In genomic region chr6:133951227-133951626, GRCh38 we compare ENCODE assay signal across 8 cellular contexts. TPM values are rescaled to one million over a fixed set of nuclear protein-coding genes. Genes with fewer than 3 reads are reported as not detected.
DNase-seq lines count a peak whose midpoint lies in the region; TF ChIP-seq lines count a peak whose summit lies in the region.

No MANE protein-coding gene starts in this region.

- no peaks in the 10 kb centered on the region; the same call in 1 of the 2 replicates for H3K36me3 ChIP-seq in WERI-Rb-1
- H3K36me3 ChIP-seq in H7 (replicated peaks; ENCODE audit: control insufficient read depth, insufficient read depth, low read length), result no peaks in the 10 kb centered on the region
- no peaks in the 10 kb centered on the region for H3K36me3 ChIP-seq in thyroid gland

- H3K27me3 ChIP-seq in WERI-Rb-1 (ENCODE audit: insufficient read depth, low read depth, severe bottlenecking) (no peaks in the 10 kb centered on the region), H7 (ENCODE audit: control insufficient read depth, insufficient read depth, low read length) (peaks cover 2% of the 10 kb centered on the region; the same call in 1 of the 2 replicates), thyroid gland (no peaks in the 10 kb centered on the region)

- no peak for DNase-seq in GM12865 (ENCODE audit: low read depth)
- DNase-seq in WERI-Rb-1, result no peak
- no peak for DNase-seq in foreskin fibroblast
- no peak for DNase-seq in skeletal muscle cell (ENCODE audit: low read depth)
- DNase-seq in H7, result no peak
- DNase-seq in thyroid gland, result no peak
- DNase-seq in SW480 (ENCODE audit: low spot score), result no peak
- DNase-seq in C1 segment of cervical spinal cord (lab: John Stamatoyannopoulos, UW), result no peak

- TF ChIP-seq CTCF in GM12865 (IDR thresholded peaks at IDR 0.05; ENCODE audit: insufficient read depth, low read depth, low read length, missing control alignments), result no peak
- no peak for TF ChIP-seq CTCF in WERI-Rb-1 (IDR thresholded peaks at IDR 0.05; ENCODE audit: low read depth, low read length)
- no peak for TF ChIP-seq CTCF in foreskin fibroblast (IDR thresholded peaks at IDR 0.05; ENCODE audit: low read depth, low read length)
- TF ChIP-seq CTCF in thyroid gland (IDR thresholded peaks at IDR 0.05), result no peak

- WGBS in thyroid gland, 2 donors, result 61 to 74% methylated on average over 4 of the region's 4 CpGs

- H3K4me3 ChIP-seq in GM12865 (ENCODE audit: low read depth, low read length) (peak overlapping the region; percentile 92), WERI-Rb-1 (ENCODE audit: low read depth, low read length) (peak overlapping the region; percentile 95), foreskin fibroblast (ENCODE audit: low read depth in 1 of 2, low read length in 2 of 2) (peak overlapping the region; percentile 80 to 85), skeletal muscle cell (ENCODE audit: low read depth, low read length) (peak overlapping the region; percentile 90), H7 (ENCODE audit: insufficient read depth, low read depth, low read length) (no peak overlapping the region), thyroid gland (replicated peaks in 1 of 3) (peak overlapping the region in 1 of 3 donors; percentile 53)

- intact Hi-C loops in thyroid gland (cut with DNase I), result no loop called here

- no peaks in the 10 kb centered on the region for H3K9me3 ChIP-seq in WERI-Rb-1 (ENCODE audit: severe bottlenecking)
- no peaks in the 10 kb centered on the region for H3K9me3 ChIP-seq in thyroid gland

- no peak overlapping the region for H3K27ac ChIP-seq in WERI-Rb-1
- peak overlapping the region in 1 of 3 donors; percentile 93 for H3K27ac ChIP-seq in thyroid gland

- peaks cover 17 to 26% of the 10 kb centered on the region in 2 donors for H3K4me1 ChIP-seq in thyroid gland

- no peak for TF ChIP-seq POLR2A in thyroid gland (IDR thresholded peaks at IDR 0.05)

RNA-seq across cellular contexts. Expression of gene TBPL1, which starts 1.8 kb away (rescaled TPM):
- total RNA-seq in H7 (2014; rRNA removed; shearing (Covaris generic)), result 62.6 and 70.9 TPM in 2 replicates
- 10 to 100 TPM; 12.1 to 57.9 (median 17.0) TPM for total RNA-seq in thyroid gland
